ENCODE assay signal across 16 cellular contexts in genomic region chr10:80410578-80411145, GRCh38. TPM values are rescaled to one million over a fixed set of nuclear protein-coding genes. Genes with fewer than 3 reads are reported as not detected.
DNase-seq lines count a peak whose midpoint lies in the region; ATAC-seq, FAIRE-seq and TF ChIP-seq lines count a peak whose summit lies in the region.
"Had no signal": no experiment of that assay in that cellular context is flagged by ENCODE, and none has a peak within 500 bp of the region (broad histone marks: within the 10 kb centered on the region; RNA-seq: fewer than 3 reads in every experiment).

No MANE protein-coding gene starts in this region.

- intact Hi-C loops in right lobe of liver (cut with DNase I) = no loop called here

- no peaks in the 10 kb centered on the region for H3K9me3 ChIP-seq in right lobe of liver
- H3K9me3 ChIP-seq: upper lobe of left lung had no signal

- TF ChIP-seq CTCF in bronchial epithelial cell (IDR thresholded peaks at IDR 0.05; ENCODE audit: insufficient read depth, low read length, severe bottlenecking) (no peak), right lobe of liver (IDR thresholded peaks at IDR 0.05) (no peak)

- TF ChIP-seq POLR2A in right lobe of liver (IDR thresholded peaks at IDR 0.05) = no peak

- H3K4me3 ChIP-seq in bronchial epithelial cell (ENCODE audit: low read depth, low read length) (no peak overlapping the region), right lobe of liver (peak overlapping the region in 2 of 3 donors; percentile 9 to 14)
- H3K4me3 ChIP-seq: upper lobe of left lung had no signal

- peaks cover 0 to 73% (median 32%) of the 10 kb centered on the region in 4 donors for H3K4me1 ChIP-seq in right lobe of liver

- peak; percentile 73 for FAIRE-seq in bronchial epithelial cell (lab: Jason Lieb, UNC)

- DNase-seq in NCI-H82 (lab: John Stamatoyannopoulos, UW) = peak; percentile 37
- no peak for DNase-seq in NCI-H82 treated with DMSO at 0.1 percent for 48 hours (lab: John Stamatoyannopoulos, UW; ENCODE audit: unreplicated experiment)
- DNase-seq in bronchial epithelial cell (ENCODE audit: low read depth) = no peak
- no peak for DNase-seq in right lobe of liver
- peak; percentile 60 for DNase-seq in superior temporal gyrus (ENCODE audit: extremely low spot score)
- DNase-seq in iPS-NIHi7 (ENCODE audit: extremely low spot score) = no peak
- DNase-seq in NCI-H1417 treated with DMSO at 0.1 percent for 48 hours (lab: John Stamatoyannopoulos, UW) = no peak
- DNase-seq: activated CD4-positive, alpha-beta T cell treated with anti-CD3 and anti-CD28 coated beads, Interleukin-2, amount 10 ng/mL, durations not matched to agents 7 days and 5 days; NCI-H1694; SW 1271; upper lobe of left lung had no signal

- WGBS in right lobe of liver (ENCODE audit: insufficient coverage, low coverage, low lambda C conversion rate, missing lambda C conversion rate) = 28% methylated on average over 5 of the region's 5 CpGs

- ATAC-seq in right lobe of liver = no peak
- ATAC-seq in HG02981 (IDR thresholded peaks at IDR 0.05; ENCODE audit: unreplicated experiment) = no peak
- ATAC-seq: activated T-helper 17 cell treated with anti-CD3 and anti-CD28 coated beads, Interleukin-2, amount 50 U/mL, for 72 hours had no signal

- H3K27ac ChIP-seq in right lobe of liver = peak overlapping the region in 2 of 3 donors; percentile 48 to 71
- H3K27ac ChIP-seq: upper lobe of left lung had no signal

- no peaks in the 10 kb centered on the region for H3K27me3 ChIP-seq in bronchial epithelial cell (ENCODE audit: control insufficient read depth, insufficient read depth, low read length)
- no peaks in the 10 kb centered on the region for H3K27me3 ChIP-seq in right lobe of liver
- H3K27me3 ChIP-seq: upper lobe of left lung had no signal

- no peaks in the 10 kb centered on the region for H3K36me3 ChIP-seq in bronchial epithelial cell (ENCODE audit: control insufficient read depth, insufficient read depth, low read length)
- no peaks in the 10 kb centered on the region for H3K36me3 ChIP-seq in right lobe of liver
- H3K36me3 ChIP-seq: upper lobe of left lung had no signal

RNA-seq across cellular contexts. Expression of gene PRXL2A, which starts 2.3 kb away (rescaled TPM):
- total RNA-seq in bronchial epithelial cell = 24.5 and 50.3 TPM in 2 replicates
- total RNA-seq in right lobe of liver = 10 to 100 TPM; 41.3 to 89.8 (median 80.5) TPM

RNA-seq across cellular contexts. Expression of gene TSPAN14, which starts 43.4 kb away (rescaled TPM):
- 21.1 and 30.1 TPM in 2 replicates for total RNA-seq in bronchial epithelial cell
- 10 to 100 TPM; 22.1 to 39.0 (median 28.4) TPM for total RNA-seq in right lobe of liver

RNA-seq across cellular contexts. Expression of gene DYDC2, which starts 54.1 kb away (rescaled TPM):
- total RNA-seq in bronchial epithelial cell (not detected in 2 replicates), right lobe of liver (1 to 10 TPM in 2 of 6 experiments, under 1 TPM in 2, not detected in 2; 0.34 to 2.5 (median 0.84) TPM)
- total RNA-seq: activated CD4-positive, alpha-beta T cell treated with anti-CD3 and anti-CD28 coated beads, Interleukin-2, amount 10 ng/mL, durations not matched to agents 7 days and 5 days; activated T-helper 17 cell treated with anti-CD3 and anti-CD28 coated beads, Interleukin-2, amount 50 U/mL, for 72 hours; myocyte; skeletal muscle tissue had no signal

RNA-seq across cellular contexts. Expression of gene DYDC1, which starts 54.1 kb away (rescaled TPM):
- total RNA-seq in bronchial epithelial cell = not detected in 2 replicates
- total RNA-seq in right lobe of liver = not detected
- total RNA-seq: A172; activated CD4-positive, alpha-beta T cell treated with anti-CD3 and anti-CD28 coated beads, Interleukin-2, amount 10 ng/mL, durations not matched to agents 7 days and 5 days; activated T-helper 17 cell treated with anti-CD3 and anti-CD28 coated beads, Interleukin-2, amount 50 U/mL, for 72 hours; myocyte; skeletal muscle tissue had no signal

Comparison
In these comparisons a context has a peak if more than half of its experiments do, and no peak if none do; other contexts are left out.
1. DNase-seq: peak in NCI-H82 (single experiment) and superior temporal gyrus (single experiment); none in NCI-H82 treated with DMSO at 0.1 percent for 48 hours (single experiment), bronchial epithelial cell (single experiment), right lobe of liver (0 of 3), iPS-NIHi7 (single experiment) and NCI-H1417 treated with DMSO at 0.1 percent for 48 hours (single experiment).